ENCODE assay signal across 1 cellular context in the genomic region with DNA sequence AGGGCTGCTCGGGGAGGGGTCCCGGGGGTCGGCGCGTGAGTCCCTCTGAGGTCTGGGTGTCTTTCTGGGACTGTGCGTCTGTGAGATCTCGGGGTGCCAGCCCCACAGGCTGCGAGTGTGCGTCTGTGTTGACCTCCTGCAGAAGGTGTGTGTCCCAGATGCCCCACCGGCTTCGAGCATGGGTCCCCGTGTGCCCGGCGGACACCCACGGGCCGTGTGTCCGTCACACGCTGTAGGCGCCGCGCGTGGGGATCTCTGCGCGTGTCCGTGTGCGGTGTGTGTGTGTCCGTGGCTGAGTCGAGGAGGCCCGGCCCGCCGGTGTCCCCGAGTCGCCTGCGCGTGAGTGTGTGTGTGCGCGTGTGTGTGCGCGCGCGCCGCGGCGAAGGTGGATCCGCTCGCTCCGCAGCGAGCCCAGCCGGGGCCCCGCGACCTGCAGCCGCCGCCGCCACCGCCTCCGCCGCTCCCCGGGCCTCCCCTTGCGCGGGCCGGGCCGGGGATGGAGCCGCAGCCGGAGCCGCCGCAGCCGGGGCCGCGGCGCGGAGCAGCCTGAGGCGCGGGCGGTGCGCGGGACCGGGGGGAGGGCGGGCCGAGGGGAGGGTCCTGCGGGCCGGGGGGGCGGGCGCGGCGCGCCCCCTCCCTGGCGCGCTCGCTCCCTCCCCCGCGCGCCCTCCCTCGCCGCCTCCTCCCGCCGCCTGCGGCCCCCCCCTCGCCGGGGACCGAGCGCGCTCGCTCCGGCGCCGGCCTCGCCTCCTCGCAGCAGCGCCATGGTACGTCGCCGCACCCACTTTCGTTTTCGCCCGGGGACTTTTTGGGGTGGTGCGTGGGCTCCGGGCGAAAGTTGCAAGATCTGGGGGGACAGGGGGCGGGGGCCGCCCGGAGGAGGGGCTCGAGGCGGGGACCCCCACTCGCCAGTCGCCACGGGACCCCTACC.
TF ChIP-seq lines count a peak whose summit lies in the region.

No MANE protein-coding gene starts in this region.

TF ChIP-seq in HEK293, 187 proteins besides CTCF, POLR2A, EP300 and RAD21 (continued from another document):
- TF ChIP-seq, protein P1, sequence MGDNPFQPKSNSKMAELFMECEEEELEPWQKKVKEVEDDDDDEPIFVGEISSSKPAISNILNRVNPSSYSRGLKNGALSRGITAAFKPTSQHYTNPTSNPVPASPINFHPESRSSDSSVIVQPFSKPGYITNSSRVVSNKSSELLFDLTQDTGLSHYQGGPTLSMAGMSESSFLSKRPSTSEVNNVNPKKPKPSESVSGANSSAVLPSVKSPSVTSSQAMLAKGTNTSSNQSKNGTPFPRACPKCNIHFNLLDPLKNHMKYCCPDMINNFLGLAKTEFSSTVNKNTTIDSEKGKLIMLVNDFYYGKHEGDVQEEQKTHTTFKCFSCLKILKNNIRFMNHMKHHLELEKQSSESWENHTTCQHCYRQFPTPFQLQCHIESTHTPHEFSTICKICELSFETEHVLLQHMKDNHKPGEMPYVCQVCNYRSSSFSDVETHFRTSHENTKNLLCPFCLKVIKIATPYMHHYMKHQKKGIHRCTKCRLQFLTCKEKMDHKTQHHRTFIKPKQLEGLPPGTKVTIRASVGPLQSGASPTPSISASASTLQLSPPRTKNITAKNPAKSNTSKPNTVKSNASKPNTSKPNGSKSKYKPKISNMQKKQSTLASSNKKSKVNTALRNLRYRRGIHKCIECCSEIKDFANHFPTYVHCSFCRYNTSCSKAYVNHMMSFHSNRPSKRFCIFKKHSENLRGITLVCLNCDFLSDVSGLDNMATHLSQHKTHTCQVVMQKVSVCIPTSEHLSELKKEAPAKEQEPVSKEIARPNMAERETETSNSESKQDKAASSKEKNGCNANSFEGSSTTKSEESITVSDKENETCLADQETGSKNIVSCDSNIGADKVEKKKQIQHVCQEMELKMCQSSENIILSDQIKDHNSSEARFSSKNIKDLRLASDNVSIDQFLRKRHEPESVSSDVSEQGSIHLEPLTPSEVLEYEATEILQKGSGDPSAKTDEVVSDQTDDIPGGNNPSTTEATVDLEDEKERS (tag by site-specific recombination; IDR thresholded peaks at IDR 0.05), result no peak
- TF ChIP-seq PATZ1 (tag by site-specific recombination; IDR thresholded peaks at IDR 0.05), result peak; percentile 39
- TF ChIP-seq, protein P2, sequence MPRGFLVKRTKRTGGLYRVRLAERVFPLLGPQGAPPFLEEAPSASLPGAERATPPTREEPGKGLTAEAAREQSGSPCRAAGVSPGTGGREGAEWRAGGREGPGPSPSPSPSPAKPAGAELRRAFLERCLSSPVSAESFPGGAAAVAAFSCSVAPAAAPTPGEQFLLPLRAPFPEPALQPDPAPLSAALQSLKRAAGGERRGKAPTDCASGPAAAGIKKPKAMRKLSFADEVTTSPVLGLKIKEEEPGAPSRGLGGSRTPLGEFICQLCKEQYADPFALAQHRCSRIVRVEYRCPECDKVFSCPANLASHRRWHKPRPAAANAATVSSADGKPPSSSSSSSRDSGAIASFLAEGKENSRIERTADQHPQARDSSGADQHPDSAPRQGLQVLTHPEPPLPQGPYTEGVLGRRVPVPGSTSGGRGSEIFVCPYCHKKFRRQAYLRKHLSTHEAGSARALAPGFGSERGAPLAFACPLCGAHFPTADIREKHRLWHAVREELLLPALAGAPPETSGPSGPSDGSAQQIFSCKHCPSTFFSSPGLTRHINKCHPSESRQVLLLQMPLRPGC (tag by site-specific recombination; IDR thresholded peaks at IDR 0.05), result no peak
- TF ChIP-seq KLF8 (tag by site-specific recombination; IDR thresholded peaks at IDR 0.05), result peak; percentile 48; the same call in 1 of the 2 replicates
- TF ChIP-seq ZNF692 (tag by site-specific recombination; IDR thresholded peaks at IDR 0.05), result peak; percentile 26; the same call in 1 of the 2 replicates
- TF ChIP-seq ZEB2 (tag by site-specific recombination; IDR thresholded peaks at IDR 0.05), result peak; percentile 49
- peak; percentile 85; the same call in 1 of the 2 replicates for TF ChIP-seq ZNF785 (tag by site-specific recombination; IDR thresholded peaks at IDR 0.05)
- no peak for TF ChIP-seq ZNF311 (tag by site-specific recombination; IDR thresholded peaks at IDR 0.05; ENCODE audit: borderline replicate concordance)
- TF ChIP-seq HIC1 (tag by site-specific recombination; IDR thresholded peaks at IDR 0.05), result peak; percentile 30; the same call in 1 of the 2 replicates
- TF ChIP-seq ZFP41 (tag by site-specific recombination; IDR thresholded peaks at IDR 0.05; ENCODE audit: borderline replicate concordance), result no peak
- TF ChIP-seq ZFHX2 (tag by site-specific recombination; conservative IDR thresholded peaks at IDR 0.05), result peak; percentile 67
- TF ChIP-seq, protein P3, sequence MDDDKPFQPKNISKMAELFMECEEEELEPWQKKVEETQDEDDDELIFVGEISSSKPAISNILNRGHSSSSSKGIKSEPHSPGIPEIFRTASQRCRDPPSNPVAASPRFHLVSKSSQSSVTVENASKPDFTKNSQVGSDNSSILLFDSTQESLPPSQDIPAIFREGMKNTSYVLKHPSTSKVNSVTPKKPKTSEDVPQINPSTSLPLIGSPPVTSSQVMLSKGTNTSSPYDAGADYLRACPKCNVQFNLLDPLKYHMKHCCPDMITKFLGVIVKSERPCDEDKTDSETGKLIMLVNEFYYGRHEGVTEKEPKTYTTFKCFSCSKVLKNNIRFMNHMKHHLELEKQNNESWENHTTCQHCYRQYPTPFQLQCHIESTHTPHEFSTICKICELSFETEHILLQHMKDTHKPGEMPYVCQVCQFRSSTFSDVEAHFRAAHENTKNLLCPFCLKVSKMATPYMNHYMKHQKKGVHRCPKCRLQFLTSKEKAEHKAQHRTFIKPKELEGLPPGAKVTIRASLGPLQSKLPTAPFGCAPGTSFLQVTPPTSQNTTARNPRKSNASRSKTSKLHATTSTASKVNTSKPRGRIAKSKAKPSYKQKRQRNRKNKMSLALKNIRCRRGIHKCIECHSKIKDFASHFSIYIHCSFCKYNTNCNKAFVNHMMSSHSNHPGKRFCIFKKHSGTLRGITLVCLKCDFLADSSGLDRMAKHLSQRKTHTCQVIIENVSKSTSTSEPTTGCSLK (tag by site-specific recombination; IDR thresholded peaks at IDR 0.05), result no peak
- TF ChIP-seq ZNF473 (tag by site-specific recombination; IDR thresholded peaks at IDR 0.05), result no peak
